Comparison of ENCODE assay signal across 34 cellular contexts in the genomic region with DNA sequence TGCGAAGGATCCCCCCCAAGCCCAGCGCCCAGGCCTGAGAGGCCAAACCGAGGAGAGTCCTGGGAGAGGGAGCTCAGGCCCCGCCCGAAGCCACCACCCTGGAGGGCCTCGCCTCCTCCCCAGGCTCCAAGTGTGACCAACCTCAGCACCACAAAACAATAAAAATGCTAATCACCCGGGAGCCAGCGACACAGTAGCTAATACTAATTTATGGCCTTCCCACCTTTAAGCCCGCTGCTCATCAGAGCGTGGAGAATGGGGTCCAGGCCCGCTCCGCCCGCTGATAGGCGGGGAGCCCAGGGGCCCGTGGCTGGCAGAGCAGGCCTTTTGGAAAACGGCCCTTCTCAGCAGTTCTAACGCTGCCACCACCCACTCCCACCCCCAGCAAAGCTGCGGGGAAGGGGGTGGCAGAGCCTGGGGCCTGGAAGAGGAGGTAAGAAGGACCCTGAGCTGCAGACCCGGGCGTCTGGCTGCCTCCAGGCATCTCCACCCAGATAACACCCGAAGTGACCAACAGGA. TPM values are rescaled to one million over a fixed set of nuclear protein-coding genes. Genes with fewer than 3 reads are reported as not detected.
DNase-seq lines count a peak whose midpoint lies in the region; ATAC-seq, FAIRE-seq and TF ChIP-seq lines count a peak whose summit lies in the region.
"Had no signal": no experiment of that assay in that cellular context is flagged by ENCODE, and none has a peak within 500 bp of the region (broad histone marks: within the 10 kb centered on the region; RNA-seq: fewer than 3 reads in every experiment).

No MANE protein-coding gene starts in this region.

- H3K9ac ChIP-seq in K562 (ENCODE audit: insufficient read depth in 1 of 2, low read depth in 2 of 2, low read length in 2 of 2): 0 out of 4 replicates have a peak overlapping the region, but pooled peaks of 1 of the 2 experiments have one; percentile 13
- H3K9ac ChIP-seq: parathyroid adenoma had no signal

- peaks cover 6% of the 10 kb centered on the region for H4K20me1 ChIP-seq in K562 (replicated peaks; ENCODE audit: control insufficient read depth, insufficient read depth, low read length)

- no peak overlapping the region for H3K4me3 ChIP-seq in A673 (ENCODE audit: low read depth, low read length, poor library complexity, severe bottlenecking)
- no peak overlapping the region for H3K4me3 ChIP-seq in HAP-1
- H3K4me3 ChIP-seq in K562: no peak overlapping the region
- H3K4me3 ChIP-seq: A549, GM23338, left lung, smooth muscle cell, testis had no signal

- ATAC-seq in K562: no peak
- no peak for ATAC-seq in GM21367 (IDR thresholded peaks at IDR 0.05; ENCODE audit: unreplicated experiment)
- ATAC-seq: A549; activated CD4-positive, CD25-positive, alpha-beta regulatory T cell treated with anti-CD3 and anti-CD28 coated beads, Interleukin-2, amount 50 U/mL, for 24 hours; effector memory CD8-positive, alpha-beta T cell; GM23338; left lung had no signal

- H3K4me1 ChIP-seq in A673 (ENCODE audit: insufficient read depth, low read length, poor library complexity, severe bottlenecking): peaks cover 9% of the 10 kb centered on the region
- H3K4me1 ChIP-seq in HAP-1: peaks cover 9% of the 10 kb centered on the region
- H3K4me1 ChIP-seq in K562 (replicated peaks in 1 of 2; ENCODE audit: control insufficient read depth in 2 of 2, insufficient read depth in 2 of 2, low read length in 2 of 2): peaks cover 0 to 23% of the 10 kb centered on the region in 2 experiments; a peak in 2 of 5 replicates
- H3K4me1 ChIP-seq: A549, left lung, parathyroid adenoma had no signal

- CTCF ChIA-PET in A673 (lab: Charles Lee): no interaction called here
- CTCF ChIA-PET in K562 (lab: Yijun Ruan, JAX; ENCODE audit: low intra/inter-chr PET ratio): no interaction called here

- H3K4me2 ChIP-seq in K562 (ENCODE audit: insufficient read depth, low read length): no peak overlapping the region
- H3K4me2 ChIP-seq: A549, GM23338, smooth muscle cell had no signal

- no peak for TF ChIP-seq POLR2A in K562 (conservative IDR thresholded peaks at IDR 0.05)

- no peak overlapping the region for H2AFZ ChIP-seq in K562 (ENCODE audit: low read depth, low read length)
- H2AFZ ChIP-seq: GM23338, parathyroid adenoma had no signal

- peak; percentile 52 for DNase-seq in A673 (ENCODE audit: low spot score)
- DNase-seq in HAP-1 (ENCODE audit: low spot score in 2 of 2): peak; percentile 63 to 75
- peak; percentile 42 for DNase-seq in NCI-H524 treated with DMSO at 0.1 percent for 48 hours (lab: John Stamatoyannopoulos, UW)
- DNase-seq in K562 (ENCODE audit: extremely low read depth in 1 of 4, low spot score in 3 of 4): no peak
- DNase-seq in anterior cingulate cortex (lab: John Stamatoyannopoulos, UW): no peak
- no peak for DNase-seq in activated CD8-positive, alpha-beta memory T cell treated with anti-CD3 and anti-CD28 coated beads for 24 hours
- DNase-seq in NOMO-1 treated with dmso at 0.1 percent for 144 hours (lab: John Stamatoyannopoulos, UW; ENCODE audit: unreplicated experiment): no peak
- DNase-seq: activated CD4-positive, alpha-beta T cell treated with anti-CD3 and anti-CD28 coated beads, Interleukin-2, amount 50 U/mL, for 4 hours; activated T-cell treated with anti-CD3 and anti-CD28 coated beads, Interleukin-2, amount 50 U/mL, for 48 hours; caudate nucleus; CD4-positive, alpha-beta memory T cell; effector memory CD8-positive, alpha-beta T cell; EL; erythroblast; KG1; left lung; mesenchymal stem cell; NCI-H187; NCI-H69; T-helper 2 cell; testis had no signal

- no peak for TF ChIP-seq RAD21 in K562 (CRISPR knock-in tag; conservative IDR thresholded peaks at IDR 0.05 in 1 of 2, IDR thresholded peaks at IDR 0.05 in 1 of 2)

- in situ Hi-C loops in HAP-1 (cut with MboI; ENCODE audit: low sequenced_read_pairs) (no loop called here), K562 (cut with MboI) (loop anchor here (5.0 to 10.0 kb wide), 3 partner anchors 278 to 775 kb away; no protein-coding TSS in a partner anchor)

- H3K27ac ChIP-seq in A673 (ENCODE audit: low read depth, low read length, poor library complexity, severe bottlenecking) (no peak overlapping the region), K562 (ENCODE audit: extremely low read depth, low read depth, low read length) (no peak overlapping the region)
- H3K27ac ChIP-seq: A549, left lung, parathyroid adenoma, testis had no signal

- FAIRE-seq in K562 (lab: Jason Lieb, UNC): no peak
- FAIRE-seq: A549, astrocyte, GM18507, HTR-8/SVneo, urothelium cell line had no signal

- intact Hi-C loops in A673 (cut with micrococcal nuclease; ENCODE audit: unreplicated experiment) (no loop called here), K562 (cut with micrococcal nuclease) (no loop called here)

- no peak for TF ChIP-seq CTCF in A673 (conservative IDR thresholded peaks at IDR 0.05; ENCODE audit: low read depth, low read length)
- no peak for TF ChIP-seq CTCF in K562 (IDR thresholded peaks at IDR 0.05 in 2 of 3, conservative IDR thresholded peaks at IDR 0.05 in 1 of 3; ENCODE audit: insufficient read depth in 2 of 3, low read depth in 1 of 3, low read length in 3 of 3)

- no peaks in the 10 kb centered on the region for H3K9me1 ChIP-seq in K562 (ENCODE audit: control insufficient read depth, insufficient read depth, low read length)

- H3K27me3 ChIP-seq in A673 (replicated peaks; ENCODE audit: insufficient read depth, low read depth, low read length, poor library complexity): no peaks in the 10 kb centered on the region
- no peaks in the 10 kb centered on the region for H3K27me3 ChIP-seq in HAP-1 (ENCODE audit: low read depth)
- no peaks in the 10 kb centered on the region for H3K27me3 ChIP-seq in K562 (ENCODE audit: control insufficient read depth in 2 of 2, insufficient read depth in 2 of 2, low read length in 2 of 2)
- H3K27me3 ChIP-seq: left lung, testis had no signal

- H3K9me3 ChIP-seq in A673 (ENCODE audit: low read depth, low read length, poor library complexity, severe bottlenecking): no peaks in the 10 kb centered on the region
- H3K9me3 ChIP-seq in HAP-1: no peaks in the 10 kb centered on the region
- no peaks in the 10 kb centered on the region for H3K9me3 ChIP-seq in K562 (replicated peaks; ENCODE audit: control insufficient read depth, insufficient read depth, low read depth, low read length)
- H3K9me3 ChIP-seq: A549, left lung, testis had no signal

- POLR2A ChIA-PET in A673 (lab: Charles Lee; ENCODE audit: low non-redundant PET) (no interaction called here), K562 (lab: Yijun Ruan, JAX) (interaction anchor here (1.2 kb wide), 1 partner anchor 20 kb away, joined by 3 read pairs; no protein-coding TSS in a partner anchor)

- no TSS peak for BruUV-seq in A673 (replicated peaks; lab: Mats Ljungman, UMichigan)
- no TSS peak for BruUV-seq in K562 (replicated peaks; lab: Mats Ljungman, UMichigan)

- TF ChIP-seq EP300 in K562 (IDR thresholded peaks at IDR 0.05; ENCODE audit: low read length): no peak

- no peaks in the 10 kb centered on the region for H3K36me3 ChIP-seq in A673 (ENCODE audit: insufficient read depth, low read length, poor library complexity, severe bottlenecking)
- H3K36me3 ChIP-seq in HAP-1 (replicated peaks): no peaks in the 10 kb centered on the region; the same call in 1 of the 2 replicates
- peaks cover 9% of the 10 kb centered on the region; the same call in 1 of the 3 replicates for H3K36me3 ChIP-seq in K562 (ENCODE audit: control insufficient read depth, insufficient read depth, low read length)

- WGBS in K562 (ENCODE audit: insufficient coverage, low coverage, missing lambda C conversion rate): 52% methylated on average over 18 of the region's 21 CpGs

- H3K79me2 ChIP-seq in K562 (ENCODE audit: control insufficient read depth, insufficient read depth, low read length): no peaks in the 10 kb centered on the region
- H3K79me2 ChIP-seq: parathyroid adenoma had no signal

TF ChIP-seq in K562, 482 proteins besides CTCF, POLR2A, EP300 and RAD21 (continues in another document):
- no peak for TF ChIP-seq HLTF (IDR thresholded peaks at IDR 0.05)

RNA-seq across cellular contexts. Expression of a gene that starts 20.4 kb away (rescaled TPM):
- total RNA-seq in A673 (2021): not detected in 2 replicates
- total RNA-seq in K562 (2011; cell fraction: chromatin; rRNA removed; ENCODE audit: low replicate concordance): not detected in 2 replicates
- total RNA-seq in K562 (2011; cell fraction: nucleolus; rRNA removed): not detected in 2 replicates
- total RNA-seq in K562 (2011; cell fraction: nucleoplasm; rRNA removed): not detected in 2 replicates
- total RNA-seq in K562 (2014; rRNA removed): not detected in 2 replicates
- total RNA-seq in K562 (2014; rRNA removed; fragmentation: Illumina TruSeq; extraction: Trizol): not detected in 2 replicates
- not detected in 2 replicates for total RNA-seq in K562 (2015; rRNA removed; fragmentation: Illumina TruSeq; extraction: Trizol)
- total RNA-seq in K562 (2021): not detected in 2 replicates
- not detected in 2 replicates for polyA plus RNA-seq in K562 (2011; rRNA removed)
- 0.03 TPM in 1 of 2 replicates, not detected in the other for polyA plus RNA-seq in K562 (2011; cell fraction: cytosol; rRNA removed)
- polyA plus RNA-seq in K562 (2011; cell fraction: nucleus; rRNA removed): 0.04 TPM in 1 of 2 replicates, not detected in the other
- not detected in 2 replicates for polyA plus RNA-seq in K562 (2012)
- polyA plus RNA-seq in K562 (2014; fragmentation: Illumina TruSeq; extraction: Trizol): not detected in 2 replicates
- polyA plus RNA-seq in K562 (2014; fragmentation: Nextera tagmentation; extraction: Ambion mirVana): not detected
- polyA plus RNA-seq in K562 (2014; rRNA removed): not detected in 2 replicates
- not detected in 2 replicates for polyA minus RNA-seq in K562 (2011; rRNA and poly(A)+ RNA removed)
- polyA minus RNA-seq in K562 (2011; cell fraction: cytosol; rRNA and poly(A)+ RNA removed): not detected in 2 replicates
- polyA minus RNA-seq in K562 (2011; cell fraction: nucleus; rRNA and poly(A)+ RNA removed): not detected in 2 replicates
- total RNA-seq: astrocyte; CD4-positive, alpha-beta memory T cell; glomerular endothelial cell; GM23338; left lung; neural crest cell; RPMI7951; smooth muscle cell had no signal
- polyA plus RNA-seq: A549; CD4-positive, alpha-beta memory T cell; GM23338; smooth muscle cell had no signal

RNA-seq across cellular contexts. Expression of a gene that starts 22.5 kb away (rescaled TPM):
- total RNA-seq in A673 (2021) (18.4 and 23.1 TPM in 2 replicates), K562 (2014; rRNA removed) (27.2 and 28.7 TPM in 2 replicates), K562 (2014; rRNA removed; fragmentation: Illumina TruSeq; extraction: Trizol) (4.8 and 6.7 TPM in 2 replicates), K562 (2015; rRNA removed; fragmentation: Illumina TruSeq; extraction: Trizol) (16.6 and 17.0 TPM in 2 replicates), K562 (2021) (29.2 and 31.4 TPM in 2 replicates)
- 11.2 and 40.7 TPM in 2 replicates for total RNA-seq in K562 (2011; cell fraction: chromatin; rRNA removed; ENCODE audit: low replicate concordance)
- total RNA-seq in K562 (2011; cell fraction: nucleolus; rRNA removed): 26.5 and 44.0 TPM in 2 replicates
- total RNA-seq in K562 (2011; cell fraction: nucleoplasm; rRNA removed): 15.6 and 16.3 TPM in 2 replicates
- polyA plus RNA-seq in K562 (2011; rRNA removed) (18.8 and 22.1 TPM in 2 replicates), K562 (2014; fragmentation: Illumina TruSeq; extraction: Trizol) (15.2 and 21.6 TPM in 2 replicates), K562 (2014; fragmentation: Nextera tagmentation; extraction: Ambion mirVana) (under 1 TPM; 0.27 to 0.73 TPM), K562 (2014; rRNA removed) (31.2 and 34.3 TPM in 2 replicates)
- 19.8 and 47.1 TPM in 2 replicates for polyA plus RNA-seq in K562 (2011; cell fraction: cytosol; rRNA removed)
- polyA plus RNA-seq in K562 (2011; cell fraction: nucleus; rRNA removed): 30.2 and 60.5 TPM in 2 replicates
- polyA plus RNA-seq in K562 (2012): 27.3 and 32.5 TPM in 2 replicates
- polyA minus RNA-seq in K562 (2011; rRNA and poly(A)+ RNA removed): 4.7 and 11.0 TPM in 2 replicates
- 15.9 and 21.1 TPM in 2 replicates for polyA minus RNA-seq in K562 (2011; cell fraction: cytosol; rRNA and poly(A)+ RNA removed)
- polyA minus RNA-seq in K562 (2011; cell fraction: nucleus; rRNA and poly(A)+ RNA removed): 13.7 and 17.0 TPM in 2 replicates

Comparison
In these comparisons a context has a peak if more than half of its experiments do, and no peak if none do; other contexts are left out.
1. DNase-seq: peak in A673 (single experiment), HAP-1 (2 of 2) and NCI-H524 treated with DMSO at 0.1 percent for 48 hours (single experiment); none in K562 (0 of 4), anterior cingulate cortex (0 of 58), activated CD8-positive, alpha-beta memory T cell treated with anti-CD3 and anti-CD28 coated beads for 24 hours (single experiment) and NOMO-1 treated with dmso at 0.1 percent for 144 hours (single experiment).